ENCODE assay signal across 7 cellular contexts in the genomic region with DNA sequence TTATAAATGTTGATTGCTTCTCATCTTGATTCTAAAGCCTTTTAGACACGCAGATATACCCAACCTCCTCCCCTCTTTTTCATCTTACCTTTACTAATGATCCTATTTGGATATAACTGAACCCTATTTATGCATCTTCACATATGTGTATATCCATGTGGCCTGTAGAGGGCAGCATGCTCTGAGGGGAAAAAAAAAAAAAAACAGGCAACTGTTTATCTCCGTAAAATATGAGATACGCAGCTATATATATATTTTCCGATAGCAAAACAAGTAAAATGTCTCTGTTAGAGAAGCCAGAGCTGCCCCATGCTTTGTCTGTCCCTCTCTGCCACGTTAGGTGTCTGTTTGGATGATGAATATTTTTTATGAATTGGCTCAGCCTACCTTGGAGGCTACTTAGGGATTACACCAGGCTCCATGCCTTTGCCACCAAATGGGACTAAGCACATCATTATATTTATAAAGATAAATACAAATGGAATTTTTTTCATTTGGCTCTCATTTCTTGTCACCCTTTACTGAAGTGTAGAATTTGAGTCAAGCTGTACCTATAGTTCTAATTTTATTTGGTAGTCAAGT.
DNase-seq lines count a peak whose midpoint lies in the region; ATAC-seq and TF ChIP-seq lines count a peak whose summit lies in the region.

No MANE protein-coding gene starts in this region.

- H3K4me1 Mint-ChIP-seq in T-helper 17 cell = peaks cover 6% of the 10 kb centered on the region

- H3K27ac ChIP-seq in GM23248 = no peak overlapping the region

- DNase-seq in GM10248 (ENCODE audit: extremely low spot score) (peak; percentile 19), GM23248 (peak; percentile 71), NB4 (ENCODE audit: low read depth) (peak; percentile 58), T-helper 17 cell (no peak), foreskin melanocyte (peak; percentile 45), retina (peak; percentile 68)
- DNase-seq in activated CD8-positive, alpha-beta memory T cell treated with anti-CD3 and anti-CD28 coated beads for 24 hours = no peak

- peaks cover 14% of the 10 kb centered on the region; the same call in 1 of the 2 replicates for H3F3A ChIP-seq in GM23248 (ENCODE audit: insufficient read depth)

- H3K9ac ChIP-seq in GM23248 = peak overlapping the region; percentile 48

- peak; percentile 54 for ATAC-seq in T-helper 17 cell

- H3K9me3 ChIP-seq in GM23248 (ENCODE audit: low read depth) (no peaks in the 10 kb centered on the region), T-helper 17 cell (ENCODE audit: control insufficient read depth, low read length, poor library complexity, severe bottlenecking) (no peaks in the 10 kb centered on the region)

- no peaks in the 10 kb centered on the region for H3K9me2 ChIP-seq in GM23248 (ENCODE audit: insufficient read depth)

- in situ Hi-C loops in GM23248 (cut with MboI) = loop anchor here (10.0 to 25.0 kb wide), 3 partner anchors 175 to 695 kb away; a partner anchor contains a TSS

- no peaks in the 10 kb centered on the region; the same call in 1 of the 2 replicates for H3K4me1 ChIP-seq in GM23248 (ENCODE audit: insufficient read depth)

- H2AFZ ChIP-seq in GM23248 = peak overlapping the region; percentile 76

- CTCF ChIA-PET in GM10248 (lab: Yijun Ruan, JAX) = interaction anchor here (0.9 to 2.3 kb wide), 21 partner anchors 8 to 1358 kb away, joined by 3 to 11 read pairs (median 4); a partner anchor contains a TSS

- peak overlapping the region; percentile 89 for H3K4me2 ChIP-seq in GM23248 (ENCODE audit: unreplicated experiment)

- H4K20me1 ChIP-seq in GM23248 (ENCODE audit: insufficient read depth) = no peaks in the 10 kb centered on the region

- TF ChIP-seq CTCF in GM10248 (IDR thresholded peaks at IDR 0.05; ENCODE audit: control extremely low read depth, extremely low read depth, low read depth, missing control alignments) = peak; percentile 72
- peak; percentile 77 for TF ChIP-seq CTCF in NB4 (IDR thresholded peaks at IDR 0.05; ENCODE audit: low read depth, low read length)

- POLR2A ChIA-PET in GM10248 (lab: Yijun Ruan, JAX) = no interaction called here

- H3K4me3 Mint-ChIP-seq in T-helper 17 cell = peak overlapping the region; percentile 7

- H3K4me3 ChIP-seq in GM23248 = peak overlapping the region; percentile 65
- H3K4me3 ChIP-seq in NB4 (ENCODE audit: low read depth, low read length) = no peak overlapping the region

- H3K27me3 Mint-ChIP-seq in T-helper 17 cell = peaks cover 11% of the 10 kb centered on the region

- H3K27ac Mint-ChIP-seq in T-helper 17 cell = no peak overlapping the region

- 1 to 2% methylated on average over 5 of the region's 5 CpGs for WGBS in GM23248 (ENCODE audit: low coverage in 1 of 2, low lambda C conversion rate in 2 of 2, missing lambda C conversion rate in 2 of 2), 2 experiments

- H3K27me3 ChIP-seq in GM23248 (replicated peaks; ENCODE audit: insufficient read depth) = no peaks in the 10 kb centered on the region

- TF ChIP-seq POLR2A in NB4 (IDR thresholded peaks at IDR 0.05; ENCODE audit: extremely low read depth, insufficient read length) = no peak

- H3K36me3 Mint-ChIP-seq in T-helper 17 cell (ENCODE audit: low read depth) = no peaks in the 10 kb centered on the region

- no peaks in the 10 kb centered on the region for H3K79me2 ChIP-seq in GM23248 (ENCODE audit: insufficient read depth)

- no peaks in the 10 kb centered on the region for H3K36me3 ChIP-seq in GM23248 (ENCODE audit: low read depth)

Comparison
In these comparisons a context has a peak if more than half of its experiments do, and no peak if none do; other contexts are left out.
1. DNase-seq: peak in GM10248 (single experiment), GM23248 (single experiment), NB4 (single experiment), foreskin melanocyte (single experiment) and retina (single experiment); none in T-helper 17 cell (0 of 3) and activated CD8-positive, alpha-beta memory T cell treated with anti-CD3 and anti-CD28 coated beads for 24 hours (single experiment).